8 cellular contexts compared by ENCODE assay signal in genomic region chr1:154747841-154748766, GRCh38.
DNase-seq lines count a peak whose midpoint lies in the region; ATAC-seq and TF ChIP-seq lines count a peak whose summit lies in the region.

No MANE protein-coding gene starts in this region.

- no peak for DNase-seq in CD14-positive monocyte (ENCODE audit: low spot score)
- DNase-seq in MM.1S, result peak; percentile 96
- DNase-seq in activated CD4-positive, alpha-beta T cell treated with anti-CD3 and anti-CD28 coated beads, Interleukin-2, amount 50 U/mL, for 48 hours, result peak; percentile 57 to 71
- DNase-seq in heart right ventricle, result peak in 1 of 2 donors; percentile 43
- peak; percentile 39 to 44 for DNase-seq in stimulated activated CD8-positive, alpha-beta memory T cell treated with anti-CD3 and anti-CD28 coated beads, Interleukin-7, amount 100 ng/mL, for 4 hours (ENCODE audit: low read depth in 2 of 2)
- no peak for DNase-seq in H7
- DNase-seq in H4 (ENCODE audit: low spot score), result no peak

- intact Hi-C loops in CD14-positive monocyte (cut with micrococcal nuclease), result no loop called here
- intact Hi-C loops in heart right ventricle (cut with DNase I), result no loop called here

- H3K4me3 Mint-ChIP-seq in CD14-positive monocyte, result peak overlapping the region; percentile 74 to 90

- 0 out of 2 replicates have a peak, but pooled peaks cover 5% of the 10 kb centered on the region for H3K27me3 ChIP-seq in MM.1S (replicated peaks; ENCODE audit: insufficient read depth, low read length)
- H3K27me3 ChIP-seq in heart right ventricle, result peaks cover 0 to 4% (median 0%) of the 10 kb centered on the region in 7 donors
- H3K27me3 ChIP-seq in H7 (ENCODE audit: control insufficient read depth, insufficient read depth, low read length), result no peaks in the 10 kb centered on the region; the same call in 1 of the 2 replicates

- peaks cover 33% of the 10 kb centered on the region for H3F3A ChIP-seq in MM.1S (ENCODE audit: insufficient read depth, low read length)

- no peaks in the 10 kb centered on the region; the same call in 1 of the 2 replicates for H4K20me1 ChIP-seq in MM.1S (ENCODE audit: insufficient read depth, low read length)

- peaks cover 3 to 7% (median 6%) of the 10 kb centered on the region in 3 donors for H3K27me3 Mint-ChIP-seq in CD14-positive monocyte (ENCODE audit: low read depth in 3 of 3)

- 53 to 61% methylated on average over 19 of the region's 19 CpGs for WGBS in heart right ventricle, 2 donors

- H3K4me1 Mint-ChIP-seq in CD14-positive monocyte, result peaks cover 46% of the 10 kb centered on the region

- H3K36me3 ChIP-seq in MM.1S (replicated peaks; ENCODE audit: insufficient read depth, low read length) (no peaks in the 10 kb centered on the region), heart right ventricle (no peaks in the 10 kb centered on the region), H7 (replicated peaks; ENCODE audit: control insufficient read depth, insufficient read depth, low read length) (no peaks in the 10 kb centered on the region)

- H3K9me2 ChIP-seq in MM.1S (replicated peaks; ENCODE audit: insufficient read depth, low read length), result no peaks in the 10 kb centered on the region

- peak overlapping the region; percentile 52; the same call in 1 of the 2 replicates for H3K27ac ChIP-seq in MM.1S (ENCODE audit: low read length)
- H3K27ac ChIP-seq in heart right ventricle, result peak overlapping the region in 1 of 10 donors; percentile 30

- no peak overlapping the region for H2AFZ ChIP-seq in MM.1S (ENCODE audit: low read length)

- peaks cover 0 to 2% (median 0%) of the 10 kb centered on the region in 7 donors for H3K9me3 Mint-ChIP-seq in CD14-positive monocyte

- H3K4me3 ChIP-seq in MM.1S (ENCODE audit: low read length) (peak overlapping the region; percentile 29), heart right ventricle (peak overlapping the region in 1 of 10 donors; percentile 7), H7 (ENCODE audit: insufficient read depth, low read depth, low read length) (no peak overlapping the region)

- peaks cover 0 to 3% of the 10 kb centered on the region in 2 donors for H3K36me3 Mint-ChIP-seq in CD14-positive monocyte

- H3K27ac Mint-ChIP-seq in CD14-positive monocyte, result peak overlapping the region; percentile 43 to 85 (median 76)

- TF ChIP-seq CTCF in CD14-positive monocyte (IDR thresholded peaks at IDR 0.05), result no peak
- no peak for TF ChIP-seq CTCF in MM.1S (IDR thresholded peaks at IDR 0.05; ENCODE audit: low read length)
- TF ChIP-seq CTCF in heart right ventricle (IDR thresholded peaks at IDR 0.05), result no peak

- H3K9me3 ChIP-seq in MM.1S (replicated peaks; ENCODE audit: insufficient read depth, low read length) (no peaks in the 10 kb centered on the region), heart right ventricle (no peaks in the 10 kb centered on the region)

- ATAC-seq in GM19468 (IDR thresholded peaks at IDR 0.05; ENCODE audit: extremely low read depth, unreplicated experiment), result peak; percentile 86
- ATAC-seq in heart right ventricle, result peak in 6 of 8 donors; percentile 30 to 54 (median 44)

- peak overlapping the region; percentile 17; the same call in 1 of the 2 replicates for H3K9ac ChIP-seq in MM.1S (ENCODE audit: low read length)

- H3K4me1 ChIP-seq in MM.1S (ENCODE audit: low read length) (peaks cover 53% of the 10 kb centered on the region), heart right ventricle (peaks cover 0 to 51% (median 16%) of the 10 kb centered on the region in 9 donors)

- H3K4me2 ChIP-seq in MM.1S (ENCODE audit: low read depth, low read length), result peak overlapping the region; percentile 86

- H3K79me2 ChIP-seq in MM.1S (ENCODE audit: low read length), result 0 out of 2 replicates have a peak, but pooled peaks cover 8% of the 10 kb centered on the region

Comparison
In these comparisons a context has a peak if more than half of its experiments do, and no peak if none do; other contexts are left out.
1. DNase-seq: peak in MM.1S (single experiment), activated CD4-positive, alpha-beta T cell treated with anti-CD3 and anti-CD28 coated beads, Interleukin-2, amount 50 U/mL, for 48 hours (2 of 2) and stimulated activated CD8-positive, alpha-beta memory T cell treated with anti-CD3 and anti-CD28 coated beads, Interleukin-7, amount 100 ng/mL, for 4 hours (2 of 2); none in CD14-positive monocyte (single experiment), H7 (single experiment) and H4 (single experiment).